ENCODE assay signal across 1 cellular context in the genomic region with DNA sequence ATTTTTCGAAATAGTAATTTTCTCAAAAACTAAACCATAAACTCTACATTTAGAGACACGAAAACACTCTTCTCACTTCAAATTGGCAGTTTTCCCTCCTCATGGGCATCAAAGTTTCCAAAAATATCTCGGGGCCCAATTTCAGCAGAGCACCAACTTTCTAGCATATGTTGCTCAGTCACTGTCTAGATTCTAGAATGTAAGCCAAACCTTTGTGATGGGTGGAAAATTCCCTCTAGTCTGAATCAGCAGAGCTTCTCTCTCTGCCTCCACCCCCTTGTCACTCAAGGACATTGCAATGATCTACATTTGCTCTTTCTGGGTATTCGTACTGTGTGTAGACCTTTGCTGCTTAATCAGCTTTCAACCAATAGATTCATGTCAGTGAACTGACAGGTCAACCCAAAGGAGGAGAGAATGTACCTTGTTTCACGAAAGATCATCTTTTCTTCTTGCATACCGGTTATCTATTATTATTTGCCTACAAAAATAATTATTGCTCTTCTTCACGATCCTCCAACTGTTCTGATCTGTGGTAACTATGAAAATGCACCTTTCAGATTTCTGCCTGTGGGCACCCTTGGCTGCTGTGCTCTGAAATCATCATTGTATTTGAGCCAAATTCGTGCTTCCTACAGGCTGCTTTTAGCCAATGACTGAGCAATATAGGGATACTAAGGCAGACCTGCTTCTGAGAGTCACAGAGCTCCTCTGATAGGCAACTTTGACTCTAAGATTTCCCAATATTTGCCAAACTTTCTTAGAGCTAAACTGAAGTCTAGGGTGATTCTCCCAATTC.
TF ChIP-seq lines count a peak whose summit lies in the region.

No MANE protein-coding gene starts in this region.

TF ChIP-seq in SK-N-SH, 30 proteins besides CTCF, POLR2A, EP300 and RAD21 (continued from another document):
- TF ChIP-seq, protein P1, sequence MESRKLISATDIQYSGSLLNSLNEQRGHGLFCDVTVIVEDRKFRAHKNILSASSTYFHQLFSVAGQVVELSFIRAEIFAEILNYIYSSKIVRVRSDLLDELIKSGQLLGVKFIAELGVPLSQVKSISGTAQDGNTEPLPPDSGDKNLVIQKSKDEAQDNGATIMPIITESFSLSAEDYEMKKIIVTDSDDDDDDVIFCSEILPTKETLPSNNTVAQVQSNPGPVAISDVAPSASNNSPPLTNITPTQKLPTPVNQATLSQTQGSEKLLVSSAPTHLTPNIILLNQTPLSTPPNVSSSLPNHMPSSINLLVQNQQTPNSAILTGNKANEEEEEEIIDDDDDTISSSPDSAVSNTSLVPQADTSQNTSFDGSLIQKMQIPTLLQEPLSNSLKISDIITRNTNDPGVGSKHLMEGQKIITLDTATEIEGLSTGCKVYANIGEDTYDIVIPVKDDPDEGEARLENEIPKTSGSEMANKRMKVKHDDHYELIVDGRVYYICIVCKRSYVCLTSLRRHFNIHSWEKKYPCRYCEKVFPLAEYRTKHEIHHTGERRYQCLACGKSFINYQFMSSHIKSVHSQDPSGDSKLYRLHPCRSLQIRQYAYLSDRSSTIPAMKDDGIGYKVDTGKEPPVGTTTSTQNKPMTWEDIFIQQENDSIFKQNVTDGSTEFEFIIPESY (IDR thresholded peaks at IDR 0.05; ENCODE audit: borderline replicate concordance, low read depth), result no peak
- TF ChIP-seq FOXJ3 (CRISPR knock-in tag; IDR thresholded peaks at IDR 0.05), result no peak
TF ChIP-seq in SK-N-SH: peak in this region for 2.
